11 cellular contexts compared by ENCODE assay signal in the genomic region with DNA sequence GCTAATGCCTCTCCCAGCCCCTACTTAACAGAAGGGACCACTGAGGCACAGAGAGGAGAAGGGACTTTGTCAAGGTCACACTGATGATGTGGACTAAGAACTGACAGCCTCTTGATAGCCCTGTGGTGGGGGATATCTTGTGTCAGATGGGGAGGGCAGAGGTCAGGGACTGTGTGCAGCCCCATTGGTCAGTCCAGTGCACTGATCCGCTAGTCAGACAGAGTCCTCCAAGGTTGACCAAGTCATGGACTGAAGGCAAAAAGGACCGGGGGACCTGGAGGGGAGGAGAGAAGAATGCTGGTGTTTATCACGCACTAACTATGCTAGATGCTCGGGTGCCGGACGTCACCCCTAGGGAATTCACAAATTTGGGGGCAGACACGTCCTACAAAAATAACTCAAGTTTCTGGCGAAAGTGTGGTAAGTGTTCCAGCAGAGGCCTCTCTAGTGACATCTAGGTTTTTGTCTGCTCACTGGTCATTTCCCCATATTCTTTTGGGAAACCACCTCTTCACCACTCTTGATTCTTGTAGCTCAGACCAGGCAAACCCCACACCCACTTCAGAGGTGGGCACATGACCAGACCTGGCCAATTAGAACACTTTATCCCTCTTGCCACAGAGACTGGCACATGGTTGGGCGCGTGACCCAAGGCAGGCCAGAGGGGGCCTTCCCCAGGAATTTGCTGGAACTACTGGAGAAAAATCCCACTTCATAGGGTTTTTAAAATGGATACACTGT. TPM values are rescaled to one million over a fixed set of nuclear protein-coding genes. Genes with fewer than 3 reads are reported as not detected.
A peak's percentile ranks its signal among the peaks of the same experiment; 100 is the strongest.
DNase-seq lines count a peak whose midpoint lies in the region; ATAC-seq and TF ChIP-seq lines count a peak whose summit lies in the region.
"Had no signal": no experiment of that assay in that cellular context is flagged by ENCODE, and none has a peak within 500 bp of the region (broad histone marks: within the 10 kb centered on the region; RNA-seq: fewer than 3 reads in every experiment).

No MANE protein-coding gene starts in this region.

- peaks cover 5% of the 10 kb centered on the region for H3K4me1 Mint-ChIP-seq in activated B cell treated with CpG ODN at 0.5 μM for 24 hours

- TF ChIP-seq POLR2A in transverse colon (IDR thresholded peaks at IDR 0.05), result no peak

- intact Hi-C loops in activated B cell treated with CpG ODN at 0.5 μM for 24 hours (cut with micrococcal nuclease) (no loop called here), transverse colon (cut with DNase I; ENCODE audit: low total_unique reads) (no loop called here)

- TF ChIP-seq CTCF in activated B cell treated with CpG ODN at 0.5 μM for 24 hours (IDR thresholded peaks at IDR 0.05) (no peak), transverse colon (IDR thresholded peaks at IDR 0.05) (no peak)

- H3K36me3 ChIP-seq in transverse colon, result no peaks in the 10 kb centered on the region

- ATAC-seq in GM19035 (IDR thresholded peaks at IDR 0.05; ENCODE audit: unreplicated experiment) (peak; percentile 89), HG03045 (IDR thresholded peaks at IDR 0.05; ENCODE audit: unreplicated experiment) (peak; percentile 74), activated B cell treated with CpG ODN at 0.5 μM for 24 hours (ENCODE audit: low read depth) (peak; percentile 72)

- no peaks in the 10 kb centered on the region for H3K9me3 Mint-ChIP-seq in activated B cell treated with CpG ODN at 0.5 μM for 24 hours
- H3K9me3 Mint-ChIP-seq: stimulated activated naive CD8-positive, alpha-beta T cell treated with anti-CD3 and anti-CD28 coated beads, Interleukin-15, Interleukin-2, amounts not matched to agents 100 ng/mL and 50 ng/mL, for 24 hours had no signal

- H3K9me3 ChIP-seq in transverse colon, result no peaks in the 10 kb centered on the region

- DNase-seq in CD1c-positive myeloid dendritic cell (ENCODE audit: extremely low spot score) (peak; percentile 50), activated B cell treated with CpG ODN at 0.5 μM for 24 hours (no peak), globus pallidus (ENCODE audit: low spot score) (no peak), NCI-H187 treated with DMSO at 0.1 percent for 48 hours (lab: John Stamatoyannopoulos, UW) (no peak), NCI-H526 (lab: John Stamatoyannopoulos, UW) (no peak), transverse colon (no peak)
- DNase-seq: NCI-H774 had no signal

- CTCF ChIA-PET in activated B cell treated with CpG ODN at 0.5 μM for 24 hours (lab: Charles Lee), result no interaction called here

- 74 to 84% methylated on average over 6 to 10 of the region's 10 CpGs for WGBS in transverse colon (ENCODE audit: low coverage in 1 of 2), 2 donors

- POLR2A ChIA-PET in activated B cell treated with CpG ODN at 0.5 μM for 24 hours (lab: Charles Lee), result no interaction called here

- no peak overlapping the region for H3K27ac ChIP-seq in transverse colon
- H3K27ac ChIP-seq: C4-2B had no signal

- no peak overlapping the region for H3K4me3 ChIP-seq in transverse colon

- no peaks in the 10 kb centered on the region for H3K4me1 ChIP-seq in transverse colon

- H3K27me3 Mint-ChIP-seq in activated B cell treated with CpG ODN at 0.5 μM for 24 hours, result peaks cover 28% of the 10 kb centered on the region

- in situ Hi-C loops in transverse colon (cut with MboI; ENCODE audit: low pct_ligation_motif_present in 1 of 4, low pct_unique_long_range_greater_than_20kb in 1 of 4, low sequenced_read_pairs in 3 of 4), result no loop called here

- H3K27ac Mint-ChIP-seq in activated B cell treated with CpG ODN at 0.5 μM for 24 hours, result no peak overlapping the region
- H3K27ac Mint-ChIP-seq: stimulated activated naive CD8-positive, alpha-beta T cell treated with anti-CD3 and anti-CD28 coated beads, Interleukin-15, Interleukin-2, amounts not matched to agents 100 ng/mL and 50 ng/mL, for 24 hours had no signal

- TF ChIP-seq EP300 in transverse colon (IDR thresholded peaks at IDR 0.05; ENCODE audit: low read depth), result no peak

- peaks cover 9% of the 10 kb centered on the region for H3K27me3 ChIP-seq in transverse colon

- H3K4me3 Mint-ChIP-seq in activated B cell treated with CpG ODN at 0.5 μM for 24 hours, result no peak overlapping the region
- H3K4me3 Mint-ChIP-seq: stimulated activated naive CD8-positive, alpha-beta T cell treated with anti-CD3 and anti-CD28 coated beads, Interleukin-15, Interleukin-2, amounts not matched to agents 100 ng/mL and 50 ng/mL, for 24 hours had no signal

- no peaks in the 10 kb centered on the region for H3K36me3 Mint-ChIP-seq in activated B cell treated with CpG ODN at 0.5 μM for 24 hours (ENCODE audit: low read depth)

RNA-seq across cellular contexts. Expression of gene TCF15, which starts 21.0 kb away (rescaled TPM):
- not detected in 2 replicates for total RNA-seq in activated B cell treated with CpG ODN at 0.5 μM for 24 hours
- not detected for total RNA-seq in transverse colon

RNA-seq across cellular contexts. Expression of gene CSNK2A1, which starts 45.5 kb away (rescaled TPM):
- 130 and 140 TPM in 2 replicates for total RNA-seq in activated B cell treated with CpG ODN at 0.5 μM for 24 hours
- total RNA-seq in transverse colon, result 100 to 1,000 TPM in 1 of 4 donors, 10 to 100 TPM in 3; 76.7 to 100 (median 82.6) TPM
